ENCODE assay signal across 20 cellular contexts in genomic region chr6:132974122-132974521, GRCh38.
DNase-seq lines count a peak whose midpoint lies in the region; ATAC-seq, FAIRE-seq and TF ChIP-seq lines count a peak whose summit lies in the region.
"Had no signal": no experiment of that assay in that cellular context is flagged by ENCODE, and none has a peak within 500 bp of the region (broad histone marks: within the 10 kb centered on the region; RNA-seq: fewer than 3 reads in every experiment).

No MANE protein-coding gene starts in this region.

- peak overlapping the region; percentile 74; the same call in 1 of the 2 replicates for H3K4me2 ChIP-seq in KMS-11
- peak overlapping the region; percentile 65 for H3K4me2 ChIP-seq in neural progenitor cell

- H3K9ac ChIP-seq in KMS-11 (no peak overlapping the region), neural progenitor cell (no peak overlapping the region), kidney (ENCODE audit: low read length in 2 of 2) (no peak overlapping the region)
- H3K9ac ChIP-seq: BLaER1 had no signal

- no peak for ATAC-seq in HG03045 (IDR thresholded peaks at IDR 0.05; ENCODE audit: unreplicated experiment)

- H4K20me1 ChIP-seq in KMS-11 (ENCODE audit: insufficient read depth) (no peaks in the 10 kb centered on the region), neural progenitor cell (ENCODE audit: low read depth) (no peaks in the 10 kb centered on the region)
- H4K20me1 ChIP-seq: BLaER1 had no signal

- no peaks in the 10 kb centered on the region for H3F3A ChIP-seq in neural progenitor cell (ENCODE audit: low read depth)

- CTCF ChIA-PET in HEK293 (lab: Yijun Ruan, JAX): interaction anchor here (0.6 to 2.2 kb wide), 7 partner anchors 12 to 767 kb away, joined by 3 to 10 read pairs (median 4); no protein-coding TSS in a partner anchor

- H3K27ac Mint-ChIP-seq in neural progenitor cell: peak overlapping the region; percentile 18
- H3K27ac Mint-ChIP-seq: B cell; CD4-positive, alpha-beta T cell; CD8-positive, alpha-beta memory T cell had no signal

- peaks cover 19% of the 10 kb centered on the region for H3K4me1 ChIP-seq in HEK293 (ENCODE audit: control insufficient read depth, insufficient read depth, low read length)
- peaks cover 46% of the 10 kb centered on the region for H3K4me1 ChIP-seq in KMS-11 (ENCODE audit: low read depth, poor library complexity, severe bottlenecking)
- peaks cover 36% of the 10 kb centered on the region for H3K4me1 ChIP-seq in neural progenitor cell
- no peaks in the 10 kb centered on the region for H3K4me1 ChIP-seq in kidney (ENCODE audit: control insufficient read depth in 1 of 2, insufficient read depth in 1 of 2, low read depth in 1 of 2, low read length in 2 of 2)

- no peak for TF ChIP-seq CTCF in HEK293 (tag by site-specific recombination; IDR thresholded peaks at IDR 0.05)
- TF ChIP-seq CTCF in KMS-11 (conservative IDR thresholded peaks at IDR 0.05; ENCODE audit: low read depth, low read length): no peak
- no peak for TF ChIP-seq CTCF in neural progenitor cell (IDR thresholded peaks at IDR 0.05)
- no peak for TF ChIP-seq CTCF in kidney (IDR thresholded peaks at IDR 0.05; ENCODE audit: borderline replicate concordance, extremely low read depth, insufficient read depth)

- H3K4me3 ChIP-seq in HEK293 (ENCODE audit: low read depth, low read length): no peak overlapping the region
- H3K4me3 ChIP-seq in KMS-11 (IDR thresholded peaks at IDR 0.05; ENCODE audit: insufficient read depth, low read depth, low read length): no peak overlapping the region
- H3K4me3 ChIP-seq in neural progenitor cell: no peak overlapping the region
- no peak overlapping the region for H3K4me3 ChIP-seq in kidney (ENCODE audit: low read length in 2 of 2)
- H3K4me3 ChIP-seq: BLaER1, HAP-1 had no signal

- no peaks in the 10 kb centered on the region for H3K79me2 ChIP-seq in KMS-11 (ENCODE audit: insufficient read depth, low read depth)
- no peaks in the 10 kb centered on the region for H3K79me2 ChIP-seq in neural progenitor cell (ENCODE audit: low read depth)

- H3K9me3 ChIP-seq in HEK293 (ENCODE audit: control insufficient read depth, insufficient read depth, low read depth, low read length) (no peaks in the 10 kb centered on the region), neural progenitor cell (ENCODE audit: low read depth) (no peaks in the 10 kb centered on the region), kidney (ENCODE audit: control insufficient read depth in 1 of 2, low read length in 2 of 2) (no peaks in the 10 kb centered on the region)
- H3K9me3 ChIP-seq: BLaER1, HAP-1 had no signal

- DNase-seq in neural progenitor cell (ENCODE audit: low spot score): no peak
- DNase-seq in EL: no peak
- DNase-seq in kidney: no peak
- DNase-seq: CD4-positive, alpha-beta T cell; CD8-positive, alpha-beta memory T cell; DMS 273 treated with DMSO at 0.1 percent for 48 hours; DMS79; GF-D8; GOT3 had no signal

- FAIRE-seq in endometrium (lab: Jason Lieb, UNC): peak; percentile 90
- no peak for FAIRE-seq in kidney (lab: Jason Lieb, UNC)
- FAIRE-seq: D721Med, GM12891, H54 had no signal

- H3K9me3 Mint-ChIP-seq in neural progenitor cell: no peaks in the 10 kb centered on the region
- H3K9me3 Mint-ChIP-seq: CD4-positive, alpha-beta T cell; CD8-positive, alpha-beta memory T cell had no signal

- no peak overlapping the region for H3K4me3 Mint-ChIP-seq in neural progenitor cell
- H3K4me3 Mint-ChIP-seq: B cell; CD4-positive, alpha-beta T cell; CD8-positive, alpha-beta memory T cell had no signal

- POLR2A ChIA-PET in HEK293 (lab: Yijun Ruan, JAX): no interaction called here

- intact Hi-C loops in kidney (cut with DNase I): no loop called here

- H3K27me3 ChIP-seq in KMS-11 (ENCODE audit: insufficient read depth, low read depth): no peaks in the 10 kb centered on the region
- H3K27me3 ChIP-seq in neural progenitor cell: no peaks in the 10 kb centered on the region
- H3K27me3 ChIP-seq: BLaER1 had no signal

- H3K36me3 ChIP-seq in HEK293 (ENCODE audit: control insufficient read depth in 2 of 2, insufficient read depth in 1 of 2, low read length in 2 of 2) (no peaks in the 10 kb centered on the region), KMS-11 (ENCODE audit: insufficient read depth) (no peaks in the 10 kb centered on the region), neural progenitor cell (no peaks in the 10 kb centered on the region), kidney (ENCODE audit: control insufficient read depth in 1 of 2, insufficient read depth in 2 of 2, low read length in 2 of 2) (no peaks in the 10 kb centered on the region)
- H3K36me3 ChIP-seq: BLaER1, HAP-1 had no signal

- no peak overlapping the region for H2AFZ ChIP-seq in KMS-11 (ENCODE audit: low read depth)
- no peak overlapping the region for H2AFZ ChIP-seq in neural progenitor cell (replicated peaks)

- H3K27me3 Mint-ChIP-seq in neural progenitor cell (ENCODE audit: insufficient read depth, low read depth): no peaks in the 10 kb centered on the region

- no peaks in the 10 kb centered on the region for H3K36me3 Mint-ChIP-seq in neural progenitor cell
- H3K36me3 Mint-ChIP-seq: CD8-positive, alpha-beta memory T cell had no signal

- H3K27ac ChIP-seq in HEK293 (ENCODE audit: extremely low read depth, low read depth, low read length): no peak overlapping the region
- no peak overlapping the region for H3K27ac ChIP-seq in KMS-11
- H3K27ac ChIP-seq in neural progenitor cell: no peak overlapping the region
- H3K27ac ChIP-seq in kidney (ENCODE audit: low read depth in 2 of 2, low read length in 2 of 2): no peak overlapping the region
- H3K27ac ChIP-seq: BLaER1, C4-2B had no signal

- H3K4me1 Mint-ChIP-seq in neural progenitor cell: peaks cover 34% of the 10 kb centered on the region
- H3K4me1 Mint-ChIP-seq: B cell; CD8-positive, alpha-beta memory T cell had no signal

TF ChIP-seq in HEK293, 187 proteins besides CTCF, POLR2A, EP300 and RAD21:
- TF ChIP-seq ZFP41 (tag by site-specific recombination; IDR thresholded peaks at IDR 0.05; ENCODE audit: borderline replicate concordance) (no peak), ZNF692 (tag by site-specific recombination; IDR thresholded peaks at IDR 0.05) (no peak), PRDM6 (tag by site-specific recombination; IDR thresholded peaks at IDR 0.05) (peak; percentile 71)
